In the genomic region with DNA sequence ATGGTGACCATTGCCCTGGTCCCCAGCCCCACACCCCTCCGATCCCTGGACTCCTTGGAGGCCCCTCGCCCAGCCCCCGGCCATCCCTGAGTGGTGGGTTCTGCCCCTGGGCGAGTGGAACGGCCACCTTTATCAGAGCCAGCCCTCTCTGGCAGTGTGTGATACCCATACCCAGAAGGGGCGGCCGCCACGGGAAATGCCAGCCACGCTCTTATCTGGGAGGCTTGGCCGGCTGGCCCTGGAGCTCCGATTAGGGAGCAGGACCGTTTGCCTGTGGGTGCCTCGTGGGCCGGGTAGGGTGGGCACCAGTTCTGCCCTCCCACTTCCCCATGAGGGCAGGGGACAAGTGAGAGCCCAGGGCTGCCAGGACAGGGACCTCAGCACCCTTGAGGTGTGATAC, we compare ENCODE assay signal across 24 cellular contexts.
"Had no signal": no experiment of that assay in that cellular context is flagged by ENCODE, and none has a peak within 500 bp of the region (broad histone marks: within the 10 kb centered on the region; RNA-seq: fewer than 3 reads in every experiment).

No MANE protein-coding gene starts in this region.

- ATAC-seq: effector memory CD8-positive, alpha-beta T cell; foreskin keratinocyte; gastroesophageal sphincter; heart left ventricle; left cardiac atrium; left lung; left ventricle myocardium superior; lower lobe of right lung; mucosa of descending colon had no signal

- H3K4me2 ChIP-seq: hepatocyte had no signal

- DNase-seq: colonic mucosa; cortex of kidney; effector CD8-positive, alpha-beta T cell; effector memory CD8-positive, alpha-beta T cell; endodermal cell; foreskin keratinocyte; heart left ventricle; hypothalamus; immature natural killer cell; left cardiac atrium; left lung; left ventricle myocardium superior; lower lobe of right lung; mesenchymal stem cell; mucosa of descending colon; naive B cell had no signal

- H3K27ac ChIP-seq: colonic mucosa, epithelial cell of prostate, esophagus muscularis mucosa, foreskin keratinocyte, gastroesophageal sphincter, heart left ventricle, left lung, lower lobe of right lung had no signal

- H3K4me3 ChIP-seq: colonic mucosa, esophagus muscularis mucosa, gastroesophageal sphincter, heart left ventricle, hepatocyte, left lung, lower lobe of right lung, mucosa of descending colon had no signal

- H2AFZ ChIP-seq: hepatocyte had no signal

- H3K9me3 ChIP-seq: colonic mucosa, esophagus muscularis mucosa, gastroesophageal sphincter, heart left ventricle, left lung, lower lobe of right lung, mucosa of descending colon had no signal

- FAIRE-seq: endometrium, frontal cortex, islet of Langerhans, keratinocyte had no signal

- H3K36me3 ChIP-seq: colonic mucosa, esophagus muscularis mucosa, gastroesophageal sphincter, heart left ventricle, left lung, lower lobe of right lung had no signal

- H3K4me1 ChIP-seq: esophagus muscularis mucosa, foreskin keratinocyte, gastroesophageal sphincter, left lung, lower lobe of right lung had no signal

- H3K27me3 ChIP-seq: colonic mucosa, foreskin keratinocyte, heart left ventricle, hepatocyte, left lung had no signal
